ENCODE assay signal across 26 cellular contexts in genomic region chr1:82931051-82931450, GRCh38.
DNase-seq lines count a peak whose midpoint lies in the region; ATAC-seq and TF ChIP-seq lines count a peak whose summit lies in the region.
"Had no signal": no experiment of that assay in that cellular context is flagged by ENCODE, and none has a peak within 500 bp of the region (broad histone marks: within the 10 kb centered on the region; RNA-seq: fewer than 3 reads in every experiment).

No MANE protein-coding gene starts in this region.

- no peak overlapping the region for H3K27ac ChIP-seq in coronary artery
- H3K27ac ChIP-seq: prostate gland, testis, uterus had no signal

- peak; percentile 66 for DNase-seq in DMS53 (lab: John Stamatoyannopoulos, UW)
- DNase-seq in DMS53 treated with DMSO at 0.1 percent for 48 hours (lab: John Stamatoyannopoulos, UW; ENCODE audit: unreplicated experiment): no peak
- peak; percentile 3 to 24 for DNase-seq in cardiac fibroblast (ENCODE audit: low read depth in 2 of 2)
- DNase-seq in kidney tubule cell (ENCODE audit: low spot score): peak; percentile 9
- DNase-seq in renal cortical epithelial cell (ENCODE audit: low read depth): peak; percentile 42
- no peak for DNase-seq in coronary artery (ENCODE audit: low spot score)
- DNase-seq in hypothalamus (lab: John Stamatoyannopoulos, UW): no peak
- DNase-seq: 8988T; activated CD8-positive, alpha-beta T cell treated with anti-CD3 and anti-CD28 coated beads, Interleukin-2, amount 10 ng/mL, durations not matched to agents 7 days and 5 days; activated gamma-delta T cell; CD4-positive, alpha-beta T cell; DMS 273 treated with DMSO at 0.1 percent for 48 hours; GDM1; H9; KG1; naive B cell; NCI-H146; NCI-H510A; nucleus accumbens; PC-3; stimulated activated naive CD8-positive, alpha-beta T cell treated with anti-CD3 and anti-CD28 coated beads, Interleukin-15, Interleukin-2, amounts not matched to agents 100 U/mL and 50 U/mL, for 24 hours; testis; uterus had no signal

- H3K4me3 ChIP-seq in cardiac fibroblast (replicated peaks in 1 of 2; ENCODE audit: low read depth in 2 of 2, low read length in 2 of 2) (no peak overlapping the region), coronary artery (no peak overlapping the region)
- H3K4me3 ChIP-seq: prostate gland, testis, uterus had no signal

- TF ChIP-seq CTCF in cardiac fibroblast (IDR thresholded peaks at IDR 0.05; ENCODE audit: low read depth, low read length) (no peak), coronary artery (IDR thresholded peaks at IDR 0.05) (no peak)

- ATAC-seq in HG03342 (IDR thresholded peaks at IDR 0.05; ENCODE audit: unreplicated experiment): no peak
- ATAC-seq: activated CD8-positive, alpha-beta T cell treated with anti-CD3 and anti-CD28 coated beads, Interleukin-2, amount 10 ng/mL, durations not matched to agents 7 days and 5 days; PC-3; SK-N-SH treated with all-trans-retinoic acid at 6 μM for 48 hours; stimulated activated naive CD8-positive, alpha-beta T cell treated with anti-CD3 and anti-CD28 coated beads, Interleukin-15, Interleukin-2, amounts not matched to agents 100 U/mL and 50 U/mL, for 24 hours had no signal

Comparison
In these comparisons a context has a peak if more than half of its experiments do, and no peak if none do; other contexts are left out.
1. DNase-seq: peak in DMS53 (single experiment), cardiac fibroblast (2 of 2), kidney tubule cell (single experiment) and renal cortical epithelial cell (single experiment); none in DMS53 treated with DMSO at 0.1 percent for 48 hours (single experiment), coronary artery (single experiment) and hypothalamus (0 of 51).